In the genomic region with DNA sequence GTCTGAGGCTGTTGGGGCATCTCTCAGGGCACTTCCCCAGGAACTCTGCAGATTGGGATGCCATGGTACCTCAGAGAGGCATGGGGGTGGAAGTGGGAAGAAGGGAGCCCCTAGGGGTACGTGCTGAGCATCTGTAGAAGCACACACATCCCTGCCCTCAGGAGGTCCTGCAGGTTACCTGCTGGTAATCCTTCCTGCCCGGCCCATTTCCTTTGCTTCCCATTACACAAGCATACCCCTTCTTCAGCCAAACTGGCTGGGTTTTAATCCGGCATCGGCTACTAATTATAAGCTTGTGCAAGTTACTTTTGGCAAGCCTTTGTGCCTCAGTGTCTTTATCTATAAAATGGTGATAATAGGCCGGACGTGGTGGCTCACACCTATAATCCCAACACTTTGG, we compare ENCODE assay signal across 13 cellular contexts. TPM values are rescaled to one million over a fixed set of nuclear protein-coding genes. Genes with fewer than 3 reads are reported as not detected.
"Had no signal": no experiment of that assay in that cellular context is flagged by ENCODE, and none has a peak within 500 bp of the region (broad histone marks: within the 10 kb centered on the region; RNA-seq: fewer than 3 reads in every experiment).

No MANE protein-coding gene starts in this region.

- H3K4me3 ChIP-seq: esophagus squamous epithelium, psoas muscle, sigmoid colon had no signal

- DNase-seq: activated CD4-positive, alpha-beta T cell treated with anti-CD3 and anti-CD28 coated beads, Interleukin-2, amount 50 U/mL, for 4 hours; activated effector memory CD4-positive, alpha-beta T cell treated with Interleukin-2 at 50 U/mL for 16 hours; activated naive CD8-positive, alpha-beta T cell treated with anti-CD3 and anti-CD28 coated beads, Interleukin-2, amount 10 ng/mL, durations not matched to agents 7 days and 5 days; activated T-cell treated with anti-CD3 and anti-CD28 coated beads, Interleukin-2, amount 50 U/mL, for 1 hour; esophagus squamous epithelium; naive thymus-derived CD4-positive, alpha-beta T cell; occipital lobe; stimulated activated CD4-positive, alpha-beta T cell treated with anti-CD3 and anti-CD28 coated beads, Interleukin-12 subunit alpha, Interleukin-12 subunit beta, amount 100 ng/mL, for 4 hours; stimulated activated naive CD4-positive, alpha-beta T cell; T-helper 17 cell had no signal

- ATAC-seq: activated CD4-positive, CD25-positive, alpha-beta regulatory T cell treated with anti-CD3 and anti-CD28 coated beads, Interleukin-2, amount 50 U/mL, for 24 hours; naive thymus-derived CD4-positive, alpha-beta T cell; T-helper 17 cell had no signal

- H3K27me3 ChIP-seq: sigmoid colon had no signal

- H3K36me3 ChIP-seq: esophagus squamous epithelium, sigmoid colon had no signal

- H3K27ac ChIP-seq: esophagus squamous epithelium, psoas muscle had no signal

- H3K9me3 ChIP-seq: esophagus squamous epithelium, psoas muscle, sigmoid colon had no signal

RNA-seq across cellular contexts. Expression of a gene that starts 3.1 kb away (rescaled TPM):
- polyA plus RNA-seq: naive thymus-derived CD4-positive, alpha-beta T cell had no signal
